In the genomic region with DNA sequence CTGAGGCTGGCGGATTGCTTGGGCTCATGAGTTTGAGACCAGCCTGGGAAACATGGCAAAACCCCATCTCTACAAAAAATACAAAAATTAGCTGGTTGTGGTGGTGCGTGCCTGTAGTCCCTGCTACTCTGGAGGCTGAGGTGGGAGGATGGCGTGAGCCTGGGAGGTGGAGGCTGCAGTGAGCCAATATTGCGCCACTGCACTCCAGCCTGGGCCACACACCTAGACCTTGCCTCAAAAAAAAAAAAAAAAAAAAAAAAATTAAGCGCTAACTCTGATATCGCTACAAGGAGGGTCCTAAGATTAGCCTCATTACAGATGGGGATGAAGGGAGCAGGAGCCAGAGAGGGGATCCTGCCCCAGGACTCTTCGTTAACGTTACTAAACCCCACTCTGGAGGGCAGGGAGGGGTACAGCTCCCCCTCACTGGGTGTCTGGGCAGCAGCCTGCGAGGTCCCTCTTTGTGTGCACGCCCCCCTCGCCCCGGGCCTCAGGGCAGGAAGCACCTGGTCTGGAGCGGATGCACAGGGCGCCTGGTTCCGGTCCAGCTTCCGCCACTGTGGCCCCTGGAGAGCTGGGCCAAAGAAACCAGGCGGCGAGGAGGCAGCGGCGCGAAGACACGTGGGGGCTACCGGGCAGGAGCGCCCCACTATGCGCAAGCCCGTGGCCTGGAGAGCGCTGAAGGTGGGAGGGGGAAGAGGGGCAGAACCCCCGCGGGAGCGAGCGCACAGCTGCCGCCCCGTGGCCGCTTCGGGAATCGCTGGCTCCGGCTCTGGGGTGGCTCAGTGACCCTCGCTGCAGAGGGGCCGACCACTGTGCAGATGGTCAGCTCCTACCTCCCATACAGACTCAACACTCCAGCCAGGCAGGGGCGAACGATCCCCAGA, we compare ENCODE assay signal across 8 cellular contexts. TPM values are rescaled to one million over a fixed set of nuclear protein-coding genes. Genes with fewer than 3 reads are reported as not detected.
DNase-seq lines count a peak whose midpoint lies in the region; ATAC-seq and TF ChIP-seq lines count a peak whose summit lies in the region.

No MANE protein-coding gene starts in this region.

- H3K14ac ChIP-seq in H9 (ENCODE audit: insufficient read depth, low read length), result no peak overlapping the region; the same call in 1 of the 2 replicates

- peak; percentile 49 to 68 (median 60) for ATAC-seq in T-cell (replicated peaks in 1 of 4)
- no peak for ATAC-seq in GM21526 (IDR thresholded peaks at IDR 0.05; ENCODE audit: low FRiP score, unreplicated experiment)

- no CpG with 5 or more reads among the region's 41 CpGs for WGBS in H9 (ENCODE audit: extremely low coverage, insufficient read length, low lambda C conversion rate)

- H3K4ac ChIP-seq in H9 (ENCODE audit: low read depth, low read length), result no peak overlapping the region

- H2BK5ac ChIP-seq in H9 (ENCODE audit: insufficient read length, low read length), result no peak overlapping the region

- no peak overlapping the region for H3T11ph ChIP-seq in H9 (ENCODE audit: low read length)

- H4K5ac ChIP-seq in H9 (ENCODE audit: insufficient read length, low read depth, low read length), result no peak overlapping the region

- POLR2A ChIA-PET in T-cell (lab: Charles Lee), result no interaction called here

- no peaks in the 10 kb centered on the region for H3K79me1 ChIP-seq in H9 (ENCODE audit: insufficient read depth, low read depth, low read length, poor library complexity, severe bottlenecking)

- peak overlapping the region; percentile 45 to 73 (median 60) for H3K4me3 ChIP-seq in BLaER1 treated with 17β-estradiol and CSF1 and Interleukin-3, amounts not matched to agents 10 nM and 100 nM

- H3K56ac ChIP-seq in H9 (ENCODE audit: insufficient read length, low read depth, low read length), result no peak overlapping the region

- H3K4me3 Mint-ChIP-seq in H9 (no peak overlapping the region), T-cell (peak overlapping the region; percentile 89 to 92 (median 89))

- H2AK5ac ChIP-seq in H9 (ENCODE audit: insufficient read length, low read length), result no peak overlapping the region

- no peak overlapping the region for H3K18ac ChIP-seq in H9 (ENCODE audit: insufficient read length, low read depth, low read length)

- H2BK120ac ChIP-seq in H9 (ENCODE audit: low read depth, low read length, poor library complexity, severe bottlenecking), result no peak overlapping the region

- H3K9ac ChIP-seq in BLaER1 treated with 17β-estradiol and CSF1 and Interleukin-3, amounts not matched to agents 10 nM and 100 nM, result peak overlapping the region; percentile 73 to 98 (median 94)
- no peak overlapping the region for H3K9ac ChIP-seq in H9 (ENCODE audit: extremely low read depth, insufficient read length, low read length)

- H2BK20ac ChIP-seq in H9 (ENCODE audit: low read depth, low read length, poor library complexity, severe bottlenecking), result no peak overlapping the region

- peaks cover 35% of the 10 kb centered on the region for H3K27me3 Mint-ChIP-seq in H9 (ENCODE audit: low read depth)
- no peaks in the 10 kb centered on the region for H3K27me3 Mint-ChIP-seq in T-cell

- H4K91ac ChIP-seq in H9 (ENCODE audit: insufficient read length, low read depth, low read length), result no peak overlapping the region

- peak; percentile 89 for TF ChIP-seq CTCF in H9 (conservative IDR thresholded peaks at IDR 0.05)

- peak; percentile 69 for DNase-seq in H9
- DNase-seq in T-cell, result peak in 24 of 34 experiments; percentile 34 to 69 (median 50)
- peak in 33 of 56 donors; percentile 15 to 74 (median 46) for DNase-seq in amygdala (lab: John Stamatoyannopoulos, UW)
- peak in 36 of 51 donors; percentile 9 to 78 (median 47) for DNase-seq in hypothalamus (lab: John Stamatoyannopoulos, UW)
- peak; percentile 74 to 80 for DNase-seq in stimulated activated CD4-positive, alpha-beta T cell treated with anti-CD3 and anti-CD28 coated beads, Interleukin-2, amount 100 ng/mL, for 24 hours
- no peak for DNase-seq in cortex of kidney (lab: John Stamatoyannopoulos, UW)

- peaks cover 7 to 11% of the 10 kb centered on the region in 2 experiments for H3K4me1 Mint-ChIP-seq in H9
- H3K4me1 Mint-ChIP-seq in T-cell, result peaks cover 29 to 44% (median 36%) of the 10 kb centered on the region in 3 donors

- H3K36me3 ChIP-seq in BLaER1 treated with 17β-estradiol and CSF1 and Interleukin-3, amounts not matched to agents 10 nM and 100 nM, result peaks cover 18 to 57% (median 34%) of the 10 kb centered on the region in 11 experiments

- H2AFZ ChIP-seq in H9 (ENCODE audit: low read length), result no peak overlapping the region

- peak overlapping the region; percentile 78 to 99 (median 97) for H3K27ac ChIP-seq in BLaER1 treated with 17β-estradiol and CSF1 and Interleukin-3, amounts not matched to agents 10 nM and 100 nM
- no peak overlapping the region for H3K27ac ChIP-seq in H9 (ENCODE audit: insufficient read length, low read depth, low read length)

- H3K9me3 Mint-ChIP-seq in H9 (peaks cover 0 to 7% of the 10 kb centered on the region in 2 experiments; a peak in 3 of 5 replicates), T-cell (no peaks in the 10 kb centered on the region)

- no peak overlapping the region for H2BK15ac ChIP-seq in H9 (ENCODE audit: low read depth, low read length)

- H3K23ac ChIP-seq in H9 (ENCODE audit: insufficient read length, low read depth, low read length), result no peak overlapping the region

- H4K20me1 ChIP-seq in BLaER1 treated with 17β-estradiol and CSF1 and Interleukin-3, amounts not matched to agents 10 nM and 100 nM, result peaks cover 3 to 32% (median 26%) of the 10 kb centered on the region in 11 experiments; a peak in 18 of 22 replicates
- peaks cover 3% of the 10 kb centered on the region for H4K20me1 ChIP-seq in H9 (ENCODE audit: control insufficient read depth, insufficient read depth, insufficient read length)

- H3K4me1 ChIP-seq in BLaER1 treated with 17β-estradiol and CSF1 and Interleukin-3, amounts not matched to agents 10 nM and 100 nM, result peaks cover 52 to 90% (median 83%) of the 10 kb centered on the region in 10 experiments
- no peaks in the 10 kb centered on the region for H3K4me1 ChIP-seq in H9 (ENCODE audit: insufficient read depth, low read length)

- peaks cover 0 to under 1% (median 0%) of the 10 kb centered on the region in 11 experiments; a peak in 2 of 22 replicates for H3K27me3 ChIP-seq in BLaER1 treated with 17β-estradiol and CSF1 and Interleukin-3, amounts not matched to agents 10 nM and 100 nM
- peaks cover 13% of the 10 kb centered on the region; the same call in 1 of the 2 replicates for H3K27me3 ChIP-seq in H9 (ENCODE audit: insufficient read depth, low read length)

- H3K27ac Mint-ChIP-seq in H9 (peak overlapping the region in 1 of 3 experiments; percentile 92; a peak in 1 of 7 replicates), T-cell (peak overlapping the region; percentile 92 to 94)

- H4K8ac ChIP-seq in H9 (replicated peaks; ENCODE audit: insufficient read length, low read depth, low read length), result no peak overlapping the region

- H3K79me2 ChIP-seq in H9 (ENCODE audit: insufficient read depth, low read length), result no peaks in the 10 kb centered on the region

- CTCF ChIA-PET in T-cell (lab: Charles Lee), result interaction anchor here (0.6 to 1.8 kb wide), 3 partner anchors 13 to 213 kb away, joined by 3 to 6 read pairs (median 5); a partner anchor contains a TSS

- H3K23me2 ChIP-seq in H9 (ENCODE audit: insufficient read length, low read depth, low read length, poor library complexity, severe bottlenecking), result no peaks in the 10 kb centered on the region

- H2BK12ac ChIP-seq in H9 (ENCODE audit: insufficient read length, low read depth, low read length), result no peak overlapping the region

- peaks cover 8 to 9% (median 8%) of the 10 kb centered on the region in 3 experiments for H3K36me3 Mint-ChIP-seq in H9 (ENCODE audit: insufficient read depth in 1 of 3, low read depth in 3 of 3)
- H3K36me3 Mint-ChIP-seq in T-cell, result peaks cover 5% of the 10 kb centered on the region

- H3K9me3 ChIP-seq in BLaER1 treated with 17β-estradiol and CSF1 and Interleukin-3, amounts not matched to agents 10 nM and 100 nM (replicated peaks in 1 of 11), result no peaks in the 10 kb centered on the region
- no peaks in the 10 kb centered on the region for H3K9me3 ChIP-seq in H9 (ENCODE audit: control insufficient read depth, low read depth, low read length)

- peak overlapping the region; percentile 79 to 100 (median 98) for H3K4me2 ChIP-seq in BLaER1 treated with 17β-estradiol and CSF1 and Interleukin-3, amounts not matched to agents 10 nM and 100 nM
- no peak overlapping the region for H3K4me2 ChIP-seq in H9 (ENCODE audit: insufficient read depth, insufficient read length, low read length)

RNA-seq across cellular contexts. Expression of a gene that starts 1.5 kb away (rescaled TPM):
- total RNA-seq in H9 (2021) (0.63 and 0.86 TPM in 2 replicates), T-cell (10 to 100 TPM in 3 of 5 donors, 1 to 10 TPM in 2; 3.4 to 20.6 (median 15.4) TPM)

RNA-seq across cellular contexts. Expression of a gene that starts 12.3 kb away (rescaled TPM):
- 92.8 and 95.7 TPM in 2 replicates for total RNA-seq in H9 (2021)
- total RNA-seq in T-cell, result 100 to 1,000 TPM in 2 of 5 donors, 10 to 100 TPM in 3; 68.9 to 121 (median 95.6) TPM

RNA-seq across cellular contexts. Expression of a gene that starts 13.9 kb away (rescaled TPM):
- total RNA-seq in H9 (2021) (198 and 210 TPM in 2 replicates), T-cell (10 to 100 TPM; 23.8 to 44.9 (median 38.1) TPM)

RNA-seq across cellular contexts. Expression of a gene that starts 46.0 kb away (rescaled TPM):
- total RNA-seq in H9 (2021), result 39.4 and 40.5 TPM in 2 replicates
- total RNA-seq in T-cell, result 10 to 100 TPM; 43.8 to 89.6 (median 67.3) TPM

RNA-seq across cellular contexts. Expression of a gene that starts 46.0 kb away (rescaled TPM):
- total RNA-seq in H9 (2021) (160 and 165 TPM in 2 replicates), T-cell (100 to 1,000 TPM; 165 to 413 (median 196) TPM)

Comparison
In these comparisons a context has a peak if more than half of its experiments do, and no peak if none do; other contexts are left out.
1. H3K4me3 Mint-ChIP-seq: peak in T-cell (3 of 3); none in H9 (0 of 2).